ENCODE assay signal across 1 cellular context in genomic region chr3:177358968-177359600, GRCh38.
TF ChIP-seq lines count a peak whose summit lies in the region.

No MANE protein-coding gene starts in this region.

TF ChIP-seq in K562, 482 proteins besides CTCF, POLR2A, EP300 and RAD21 (continued from another document and continues in another):
- TF ChIP-seq RREB1 (CRISPR knock-in tag; IDR thresholded peaks at IDR 0.05) = no peak; the same call in 1 of the 2 replicates
- TF ChIP-seq MTF1 (CRISPR knock-in tag; IDR thresholded peaks at IDR 0.05; ENCODE audit: borderline replicate concordance) = 0 out of 2 replicates have a peak, but pooled peaks have one; percentile 15
- TF ChIP-seq ZBTB17 (CRISPR knock-in tag; IDR thresholded peaks at IDR 0.05) = peak; percentile 83
- no peak for TF ChIP-seq TCF7L2 (IDR thresholded peaks at IDR 0.05; ENCODE audit: low read depth, low read length)
- 0 out of 2 replicates have a peak, but pooled peaks have one; percentile 27 for TF ChIP-seq POLR2AphosphoS5 (IDR thresholded peaks at IDR 0.05; ENCODE audit: control insufficient read depth, insufficient read depth, low read depth, low read length)
- TF ChIP-seq POLR2G (IDR thresholded peaks at IDR 0.05; ENCODE audit: low read depth, low read length) = peak; percentile 77
- TF ChIP-seq SUPT5H (IDR thresholded peaks at IDR 0.05) = no peak
- TF ChIP-seq ZHX1 (conservative IDR thresholded peaks at IDR 0.05; ENCODE audit: low read length) = no peak
- 0 out of 2 replicates have a peak, but pooled peaks have one; percentile 46 for TF ChIP-seq HIVEP1 (CRISPR knock-in tag; IDR thresholded peaks at IDR 0.05)
- TF ChIP-seq PHB (CRISPR knock-in tag; IDR thresholded peaks at IDR 0.05) = 0 out of 2 replicates have a peak, but pooled peaks have one; percentile 10
- peak; percentile 55; the same call in 1 of the 2 replicates for TF ChIP-seq KLF10 (CRISPR knock-in tag; IDR thresholded peaks at IDR 0.05)
- TF ChIP-seq RNF2 (IDR thresholded peaks at IDR 0.05) = no peak
- 0 out of 2 replicates have a peak, but pooled peaks have one; percentile 46 for TF ChIP-seq GTF2A2 (tag; IDR thresholded peaks at IDR 0.05)
- TF ChIP-seq NR3C1 (CRISPR knock-in tag; IDR thresholded peaks at IDR 0.05) = no peak
- no peak for TF ChIP-seq SMARCC2 (IDR thresholded peaks at IDR 0.05; ENCODE audit: low read depth)
- peak; percentile 85 for TF ChIP-seq ZNF311 (CRISPR knock-in tag; IDR thresholded peaks at IDR 0.05)
- 0 out of 2 replicates have a peak, but pooled peaks have one; percentile 26 for TF ChIP-seq ZNF785 (CRISPR knock-in tag; IDR thresholded peaks at IDR 0.05)
- 0 out of 2 replicates have a peak, but pooled peaks have one; percentile 42 for TF ChIP-seq REST (CRISPR knock-in tag; IDR thresholded peaks at IDR 0.05; ENCODE audit: low read depth)
- TF ChIP-seq ZNF197 (CRISPR knock-in tag; IDR thresholded peaks at IDR 0.05; ENCODE audit: low read depth) = 0 out of 2 replicates have a peak, but pooled peaks have one; percentile 24
- no peak for TF ChIP-seq POLR2H (tag; IDR thresholded peaks at IDR 0.05; ENCODE audit: low read depth)
- TF ChIP-seq RBM25 (IDR thresholded peaks at IDR 0.05; ENCODE audit: low read depth, low read length, severe bottlenecking) = no peak
- no peak for TF ChIP-seq SMARCA5 (IDR thresholded peaks at IDR 0.05)
- TF ChIP-seq BRD9 (IDR thresholded peaks at IDR 0.05; ENCODE audit: low read depth, partially characterized antibody) = peak; percentile 38
- 0 out of 2 replicates have a peak, but pooled peaks have one; percentile 4 for TF ChIP-seq NR4A1 (CRISPR knock-in tag; IDR thresholded peaks at IDR 0.05)
- peak; percentile 88 for TF ChIP-seq NR4A1 (tag; IDR thresholded peaks at IDR 0.05)
- peak; percentile 90 for TF ChIP-seq DMBX1 (CRISPR knock-in tag; IDR thresholded peaks at IDR 0.05; ENCODE audit: borderline replicate concordance)
- no peak for TF ChIP-seq SMC3 (conservative IDR thresholded peaks at IDR 0.05; ENCODE audit: insufficient read depth, low read depth, low read length)
- TF ChIP-seq NCOR1 (IDR thresholded peaks at IDR 0.05) = 0 out of 2 replicates have a peak, but pooled peaks have one; percentile 19
- TF ChIP-seq ZC3H4 (CRISPR knock-in tag; IDR thresholded peaks at IDR 0.05; ENCODE audit: borderline replicate concordance) = peak; percentile 85; the same call in 1 of the 2 replicates
- TF ChIP-seq MEIS2 (IDR thresholded peaks at IDR 0.05; ENCODE audit: partially characterized antibody) = peak; percentile 61
- no peak for TF ChIP-seq HEY1 (CRISPR knock-in tag; IDR thresholded peaks at IDR 0.05; ENCODE audit: borderline replicate concordance)
- no peak for TF ChIP-seq HMG20A (CRISPR knock-in tag; conservative IDR thresholded peaks at IDR 0.05)
- TF ChIP-seq MBD2 (IDR thresholded peaks at IDR 0.05; ENCODE audit: borderline replicate concordance, low read depth) = 0 out of 2 replicates have a peak, but pooled peaks have one; percentile 6
- TF ChIP-seq CREB5 (CRISPR knock-in tag; IDR thresholded peaks at IDR 0.05) = 0 out of 2 replicates have a peak, but pooled peaks have one; percentile 59
- TF ChIP-seq NFXL1 (CRISPR knock-in tag; IDR thresholded peaks at IDR 0.05) = peak; percentile 80; the same call in 1 of the 2 replicates
- no peak for TF ChIP-seq USF2 (CRISPR knock-in tag; IDR thresholded peaks at IDR 0.05)
- TF ChIP-seq ZNF77 (CRISPR knock-in tag; IDR thresholded peaks at IDR 0.05) = 0 out of 2 replicates have a peak, but pooled peaks have one; percentile 14
- TF ChIP-seq IRF9 (tag; IDR thresholded peaks at IDR 0.05) = peak; percentile 60; the same call in 1 of the 2 replicates
- TF ChIP-seq NR2C2 (CRISPR knock-in tag; IDR thresholded peaks at IDR 0.05) = no peak
- peak; percentile 2 for TF ChIP-seq NR2C2 (tag; IDR thresholded peaks at IDR 0.05)
- TF ChIP-seq PHF20 (IDR thresholded peaks at IDR 0.05; ENCODE audit: partially characterized antibody) = no peak
- 0 out of 2 replicates have a peak, but pooled peaks have one; percentile 52 for TF ChIP-seq PREB (CRISPR knock-in tag; IDR thresholded peaks at IDR 0.05)
- no peak for TF ChIP-seq PHF21A (IDR thresholded peaks at IDR 0.05; ENCODE audit: borderline replicate concordance, low read depth)
- TF ChIP-seq E2F3 (CRISPR knock-in tag; IDR thresholded peaks at IDR 0.05) = peak; percentile 60
- TF ChIP-seq HCFC1 (IDR thresholded peaks at IDR 0.05; ENCODE audit: low read depth, low read length) = no peak
- peak; percentile 49; the same call in 1 of the 2 replicates for TF ChIP-seq E2F1 (CRISPR knock-in tag; IDR thresholded peaks at IDR 0.05)
